Comparison of ENCODE assay signal across 23 cellular contexts in the genomic region with DNA sequence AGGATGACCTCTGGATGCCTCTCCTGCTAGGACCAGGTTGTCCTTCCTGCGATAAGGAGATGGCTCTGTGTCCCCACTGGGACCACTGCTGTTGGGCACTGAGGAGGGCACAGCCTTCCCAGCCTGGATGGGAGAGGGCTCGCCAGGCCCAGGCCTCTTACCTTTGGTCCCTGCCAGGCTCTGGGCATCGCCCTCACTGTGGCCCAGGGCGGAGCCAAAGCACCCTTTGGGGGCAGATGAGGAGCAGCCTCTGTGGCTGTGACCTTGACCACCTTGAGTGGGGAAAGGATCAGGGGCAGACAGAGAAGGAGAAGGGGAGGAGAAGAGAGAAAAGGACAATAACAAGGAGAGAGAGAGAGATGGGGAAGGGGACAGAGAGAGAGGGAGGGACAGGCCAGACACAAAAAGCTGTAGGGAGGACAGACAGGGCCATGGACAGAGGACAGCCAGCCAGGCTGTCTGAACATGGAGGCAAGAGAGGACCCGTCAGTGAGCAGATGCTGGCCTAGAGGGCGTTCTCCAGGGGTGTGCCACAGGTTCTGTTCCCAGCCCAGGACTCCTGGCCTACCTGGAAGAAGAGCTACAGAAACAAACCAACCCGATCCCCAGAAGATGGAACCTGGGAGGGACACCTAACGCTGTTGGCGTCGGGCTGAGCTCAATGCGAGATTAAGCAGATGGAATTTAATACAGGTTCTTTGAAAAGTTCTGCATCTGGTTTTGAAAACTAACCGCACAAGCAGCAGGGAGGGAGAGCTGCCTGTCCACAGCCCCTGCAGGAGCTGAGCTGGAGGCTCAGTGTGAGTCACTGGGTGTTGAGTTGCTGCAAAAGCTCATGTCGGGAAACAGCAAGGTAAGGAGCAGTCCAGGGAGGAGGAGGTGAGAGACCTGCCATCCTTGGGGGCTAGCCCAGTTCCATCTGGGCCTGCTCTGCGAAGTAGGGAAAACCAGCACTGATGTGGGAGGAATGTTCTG.
A peak's percentile ranks its signal among the peaks of the same experiment; 100 is the strongest.
DNase-seq lines count a peak whose midpoint lies in the region; FAIRE-seq and TF ChIP-seq lines count a peak whose summit lies in the region.
"Had no signal": no experiment of that assay in that cellular context is flagged by ENCODE, and none has a peak within 500 bp of the region (broad histone marks: within the 10 kb centered on the region; RNA-seq: fewer than 3 reads in every experiment).

No MANE protein-coding gene starts in this region.

- H2BK15ac ChIP-seq in neuronal stem cell (ENCODE audit: low read length), result no peak overlapping the region

- FAIRE-seq in bronchial epithelial cell (lab: Jason Lieb, UNC), result peak; percentile 52
- FAIRE-seq: endothelial cell of umbilical vein had no signal

- H3K27ac ChIP-seq in neuronal stem cell (replicated peaks; ENCODE audit: low read length) (no peak overlapping the region), prostate gland (no peak overlapping the region)
- H3K27ac ChIP-seq: colonic mucosa, VCaP had no signal

- H3K4me3 Mint-ChIP-seq in Calu3 (ENCODE audit: low read depth, unreplicated experiment), result no peak overlapping the region
- H3K4me3 Mint-ChIP-seq: CD8-positive, alpha-beta T cell; stimulated activated memory B cell treated with anti-CD40 and anti-IgM and Interleukin-4, amounts not matched to agents 10 μg/mL and 1 μg/mL and 100 μg/mL, for 72 hours had no signal

- no peak overlapping the region for H4K8ac ChIP-seq in neuronal stem cell (ENCODE audit: low read depth, low read length)

- no peak overlapping the region for H2BK12ac ChIP-seq in neuronal stem cell (ENCODE audit: low read length)

- BruUV-seq in Calu3 (replicated peaks; lab: Mats Ljungman, UMichigan), result no TSS peak

- no peak for TF ChIP-seq POLR2A in prostate gland (IDR thresholded peaks at IDR 0.05)

- no peak overlapping the region for H2BK5ac ChIP-seq in neuronal stem cell (ENCODE audit: low read length)

- DNase-seq in AG09309 (ENCODE audit: low read depth) (peak; percentile 13), NCI-H2107 (lab: John Stamatoyannopoulos, UW) (peak; percentile 59), bronchial epithelial cell (ENCODE audit: low read depth) (peak; percentile 37), neuronal stem cell (ENCODE audit: low spot score) (no peak), Calu3 (no peak), SHP77 (lab: John Stamatoyannopoulos, UW) (no peak), prostate gland (ENCODE audit: low spot score) (no peak), NCI-H524 treated with DMSO at 0.1 percent for 48 hours (lab: John Stamatoyannopoulos, UW) (no peak)
- DNase-seq: activated CD4-positive, alpha-beta T cell treated with anti-CD3 and anti-CD28 coated beads, Interleukin-2, amount 50 U/mL, for 48 hours; amniotic stem cell; CD8-positive, alpha-beta T cell; colonic mucosa; DMS79 treated with DMSO at 0.1 percent for 48 hours; foreskin melanocyte; Kasumi-1; NCI-H2171; stimulated activated CD4-positive, alpha-beta T cell treated with anti-CD3 and anti-CD28 coated beads, Interleukin-12 subunit alpha, Interleukin-12 subunit beta, amount 100 ng/mL, for 4 hours; SW 1271; trophoblast cell had no signal

- CTCF ChIA-PET in Calu3 (lab: Charles Lee), result no interaction called here

- no CpG with 5 or more reads among the region's 14 CpGs for WGBS in neuronal stem cell (ENCODE audit: extremely low coverage in 2 of 2, insufficient read length in 2 of 2, insufficient replicate concordance in 1 of 2), 2 donors
- WGBS in prostate gland, result 80% methylated on average over 14 of the region's 14 CpGs

- H3K23ac ChIP-seq in neuronal stem cell (ENCODE audit: low read depth, low read length, poor library complexity), result no peak overlapping the region

- H3K4me1 Mint-ChIP-seq in Calu3 (ENCODE audit: low read depth, unreplicated experiment), result no peaks in the 10 kb centered on the region
- H3K4me1 Mint-ChIP-seq: stimulated activated memory B cell treated with anti-CD40 and anti-IgM and Interleukin-4, amounts not matched to agents 10 μg/mL and 1 μg/mL and 100 μg/mL, for 72 hours had no signal

- intact Hi-C loops in Calu3 (cut with micrococcal nuclease; ENCODE audit: unreplicated experiment) (no loop called here), prostate gland (cut with DNase I) (no loop called here)

- H3K14ac ChIP-seq in neuronal stem cell (ENCODE audit: low read length), result no peak overlapping the region

- no peak overlapping the region for H3K4me2 ChIP-seq in neuronal stem cell (ENCODE audit: insufficient read depth, low read length, poor library complexity, severe bottlenecking)

- H3K18ac ChIP-seq in neuronal stem cell (ENCODE audit: low read length), result peak overlapping the region; percentile 2

- no peaks in the 10 kb centered on the region for H3K36me3 Mint-ChIP-seq in Calu3 (ENCODE audit: insufficient read depth, unreplicated experiment)
- H3K36me3 Mint-ChIP-seq: CD8-positive, alpha-beta T cell; stimulated activated memory B cell treated with anti-CD40 and anti-IgM and Interleukin-4, amounts not matched to agents 10 μg/mL and 1 μg/mL and 100 μg/mL, for 72 hours had no signal

- peaks cover 72% of the 10 kb centered on the region for H3K27me3 Mint-ChIP-seq in Calu3 (ENCODE audit: unreplicated experiment)

- H3K36me3 ChIP-seq in bronchial epithelial cell (ENCODE audit: control insufficient read depth, insufficient read depth, low read length) (no peaks in the 10 kb centered on the region), neuronal stem cell (replicated peaks in 1 of 2; ENCODE audit: control insufficient read depth in 2 of 2, insufficient read depth in 2 of 2, low read length in 2 of 2) (no peaks in the 10 kb centered on the region), prostate gland (no peaks in the 10 kb centered on the region)
- H3K36me3 ChIP-seq: colonic mucosa had no signal

- no peak overlapping the region for H3K4ac ChIP-seq in neuronal stem cell (ENCODE audit: low read length)

- H3K4me1 ChIP-seq in neuronal stem cell (ENCODE audit: control insufficient read depth in 2 of 2, insufficient read depth in 1 of 2, low read depth in 1 of 2, low read length in 2 of 2), result peaks cover 12 to 16% of the 10 kb centered on the region in 2 donors
- no peaks in the 10 kb centered on the region for H3K4me1 ChIP-seq in prostate gland (replicated peaks)
- H3K4me1 ChIP-seq: colonic mucosa had no signal

- no peak overlapping the region for H3K4me3 ChIP-seq in AG09309 (ENCODE audit: control insufficient read depth, low read depth, low read length)
- no peak overlapping the region for H3K4me3 ChIP-seq in bronchial epithelial cell (ENCODE audit: low read depth, low read length)
- no peak overlapping the region for H3K4me3 ChIP-seq in neuronal stem cell (ENCODE audit: low read length in 2 of 2)
- no peak overlapping the region for H3K4me3 ChIP-seq in prostate gland
- H3K4me3 ChIP-seq: colonic mucosa had no signal

- no peaks in the 10 kb centered on the region for H3K79me1 ChIP-seq in neuronal stem cell (ENCODE audit: low read depth, low read length)

- H4K91ac ChIP-seq in neuronal stem cell (ENCODE audit: low read depth, low read length, poor library complexity), result no peak overlapping the region

- no peak overlapping the region for H3K27ac Mint-ChIP-seq in Calu3 (ENCODE audit: unreplicated experiment)
- H3K27ac Mint-ChIP-seq: CD8-positive, alpha-beta T cell; progenitor cell of endocrine pancreas; stimulated activated memory B cell treated with anti-CD40 and anti-IgM and Interleukin-4, amounts not matched to agents 10 μg/mL and 1 μg/mL and 100 μg/mL, for 72 hours had no signal

- H2AFZ ChIP-seq in neuronal stem cell (ENCODE audit: low read length), result no peak overlapping the region

- TF ChIP-seq CTCF in AG09309 (IDR thresholded peaks at IDR 0.05; ENCODE audit: control insufficient read depth, insufficient read depth, low read depth, low read length, missing control alignments) (no peak), bronchial epithelial cell (IDR thresholded peaks at IDR 0.05; ENCODE audit: insufficient read depth, low read length, severe bottlenecking) (no peak), Calu3 (IDR thresholded peaks at IDR 0.05; ENCODE audit: unreplicated experiment) (no peak), prostate gland (IDR thresholded peaks at IDR 0.05) (no peak)

- peaks cover 2% of the 10 kb centered on the region for H3K27me3 ChIP-seq in bronchial epithelial cell (ENCODE audit: control insufficient read depth, insufficient read depth, low read length)
- no peaks in the 10 kb centered on the region for H3K27me3 ChIP-seq in neuronal stem cell (ENCODE audit: control insufficient read depth in 3 of 3, insufficient read depth in 3 of 3, low read depth in 1 of 3, low read length in 3 of 3)
- H3K27me3 ChIP-seq in prostate gland (replicated peaks; ENCODE audit: insufficient read depth), result peaks cover 3% of the 10 kb centered on the region
- H3K27me3 ChIP-seq: colonic mucosa had no signal

- no peak overlapping the region for H2BK120ac ChIP-seq in neuronal stem cell (ENCODE audit: low read depth, low read length)

- H3K9me3 ChIP-seq in neuronal stem cell (replicated peaks in 1 of 2; ENCODE audit: control insufficient read depth in 2 of 2, insufficient read depth in 1 of 2, low read depth in 1 of 2, low read length in 2 of 2) (peaks cover 0 to 10% of the 10 kb centered on the region in 2 donors), prostate gland (no peaks in the 10 kb centered on the region)
- H3K9me3 ChIP-seq: colonic mucosa had no signal

- H3K9ac ChIP-seq in neuronal stem cell (ENCODE audit: low read depth, low read length, poor library complexity), result no peak overlapping the region

- peak overlapping the region; percentile 39 for H2AK5ac ChIP-seq in neuronal stem cell (ENCODE audit: low read depth, low read length)

- H3K9me3 Mint-ChIP-seq in Calu3 (ENCODE audit: low read depth, unreplicated experiment), result peaks cover 2% of the 10 kb centered on the region

Comparison
In these comparisons a context has a peak if more than half of its experiments do, and no peak if none do; other contexts are left out.
1. DNase-seq: peak in AG09309 (single experiment), NCI-H2107 (single experiment) and bronchial epithelial cell (single experiment); none in neuronal stem cell (single experiment), Calu3 (single experiment), SHP77 (0 of 2), prostate gland (single experiment) and NCI-H524 treated with DMSO at 0.1 percent for 48 hours (single experiment).